ENCODE assay signal across 8 cellular contexts in genomic region chr19:16496613-16496983, GRCh38.
DNase-seq lines count a peak whose midpoint lies in the region; ATAC-seq lines count a peak whose summit lies in the region.

No MANE protein-coding gene starts in this region.

- H3K36me3 Mint-ChIP-seq in activated naive CD4-positive, alpha-beta T cell treated with anti-CD3 and anti-CD28 coated beads, Interleukin-2, amount 50 U/mL, for 24 hours, result peaks cover 4% of the 10 kb centered on the region
- H3K36me3 Mint-ChIP-seq in activated naive CD8-positive, alpha-beta T cell treated with anti-CD3 and anti-CD28 coated beads, Interleukin-2, amount 50 U/mL, for 24 hours (ENCODE audit: low read depth), result peaks cover 6% of the 10 kb centered on the region
- H3K36me3 Mint-ChIP-seq in stimulated activated memory B cell treated with anti-CD40 and anti-IgM and Interleukin-4, amounts not matched to agents 10 μg/mL and 1 μg/mL and 100 μg/mL, for 72 hours, result peaks cover 8% of the 10 kb centered on the region

- no peak overlapping the region for H3K27ac Mint-ChIP-seq in activated naive CD4-positive, alpha-beta T cell treated with anti-CD3 and anti-CD28 coated beads, Interleukin-2, amount 50 U/mL, for 24 hours
- H3K27ac Mint-ChIP-seq in activated naive CD8-positive, alpha-beta T cell treated with anti-CD3 and anti-CD28 coated beads, Interleukin-2, amount 50 U/mL, for 24 hours, result peak overlapping the region; percentile 96
- H3K27ac Mint-ChIP-seq in stimulated activated memory B cell treated with anti-CD40 and anti-IgM and Interleukin-4, amounts not matched to agents 10 μg/mL and 1 μg/mL and 100 μg/mL, for 72 hours, result peak overlapping the region; percentile 89

- DNase-seq in activated naive CD4-positive, alpha-beta T cell (lab: John Stamatoyannopoulos, UW), result no peak
- DNase-seq in activated naive CD8-positive, alpha-beta T cell treated with anti-CD3 and anti-CD28 coated beads, Interleukin-2, amount 50 U/mL, for 24 hours, result no peak
- peak; percentile 31 for DNase-seq in inferior parietal cortex (ENCODE audit: extremely low spot score)
- DNase-seq in Kasumi-1 (lab: John Stamatoyannopoulos, UW), result no peak
- no peak for DNase-seq in activated gamma-delta T cell (lab: John Stamatoyannopoulos, UW)
- no peak for DNase-seq in NCI-H526 treated with DMSO at 0.1 percent for 48 hours (lab: John Stamatoyannopoulos, UW)

- no peaks in the 10 kb centered on the region for H3K9me3 Mint-ChIP-seq in activated naive CD4-positive, alpha-beta T cell treated with anti-CD3 and anti-CD28 coated beads, Interleukin-2, amount 50 U/mL, for 24 hours
- H3K9me3 Mint-ChIP-seq in activated naive CD8-positive, alpha-beta T cell treated with anti-CD3 and anti-CD28 coated beads, Interleukin-2, amount 50 U/mL, for 24 hours, result no peaks in the 10 kb centered on the region
- no peaks in the 10 kb centered on the region for H3K9me3 Mint-ChIP-seq in stimulated activated memory B cell treated with anti-CD40 and anti-IgM and Interleukin-4, amounts not matched to agents 10 μg/mL and 1 μg/mL and 100 μg/mL, for 72 hours

- H3K4me3 Mint-ChIP-seq in activated naive CD4-positive, alpha-beta T cell treated with anti-CD3 and anti-CD28 coated beads, Interleukin-2, amount 50 U/mL, for 24 hours, result peak overlapping the region; percentile 95
- H3K4me3 Mint-ChIP-seq in activated naive CD8-positive, alpha-beta T cell treated with anti-CD3 and anti-CD28 coated beads, Interleukin-2, amount 50 U/mL, for 24 hours, result peak overlapping the region; percentile 97
- H3K4me3 Mint-ChIP-seq in stimulated activated memory B cell treated with anti-CD40 and anti-IgM and Interleukin-4, amounts not matched to agents 10 μg/mL and 1 μg/mL and 100 μg/mL, for 72 hours, result peak overlapping the region; percentile 88

- peaks cover 13% of the 10 kb centered on the region for H3K4me1 Mint-ChIP-seq in activated naive CD4-positive, alpha-beta T cell treated with anti-CD3 and anti-CD28 coated beads, Interleukin-2, amount 50 U/mL, for 24 hours
- H3K4me1 Mint-ChIP-seq in activated naive CD8-positive, alpha-beta T cell treated with anti-CD3 and anti-CD28 coated beads, Interleukin-2, amount 50 U/mL, for 24 hours, result peaks cover 26% of the 10 kb centered on the region
- H3K4me1 Mint-ChIP-seq in stimulated activated memory B cell treated with anti-CD40 and anti-IgM and Interleukin-4, amounts not matched to agents 10 μg/mL and 1 μg/mL and 100 μg/mL, for 72 hours, result peaks cover 28% of the 10 kb centered on the region

- no peaks in the 10 kb centered on the region for H3K27me3 Mint-ChIP-seq in activated naive CD4-positive, alpha-beta T cell treated with anti-CD3 and anti-CD28 coated beads, Interleukin-2, amount 50 U/mL, for 24 hours
- no peaks in the 10 kb centered on the region for H3K27me3 Mint-ChIP-seq in activated naive CD8-positive, alpha-beta T cell treated with anti-CD3 and anti-CD28 coated beads, Interleukin-2, amount 50 U/mL, for 24 hours
- no peaks in the 10 kb centered on the region for H3K27me3 Mint-ChIP-seq in stimulated activated memory B cell treated with anti-CD40 and anti-IgM and Interleukin-4, amounts not matched to agents 10 μg/mL and 1 μg/mL and 100 μg/mL, for 72 hours

- no peak for ATAC-seq in activated naive CD8-positive, alpha-beta T cell treated with anti-CD3 and anti-CD28 coated beads, Interleukin-2, amount 50 U/mL, for 24 hours
- ATAC-seq in stimulated activated memory B cell treated with anti-CD40 and anti-IgM and Interleukin-4, amounts not matched to agents 10 μg/mL and 1 μg/mL and 100 μg/mL, for 72 hours, result no peak
